Comparison of ENCODE assay signal across 14 cellular contexts in the genomic region with DNA sequence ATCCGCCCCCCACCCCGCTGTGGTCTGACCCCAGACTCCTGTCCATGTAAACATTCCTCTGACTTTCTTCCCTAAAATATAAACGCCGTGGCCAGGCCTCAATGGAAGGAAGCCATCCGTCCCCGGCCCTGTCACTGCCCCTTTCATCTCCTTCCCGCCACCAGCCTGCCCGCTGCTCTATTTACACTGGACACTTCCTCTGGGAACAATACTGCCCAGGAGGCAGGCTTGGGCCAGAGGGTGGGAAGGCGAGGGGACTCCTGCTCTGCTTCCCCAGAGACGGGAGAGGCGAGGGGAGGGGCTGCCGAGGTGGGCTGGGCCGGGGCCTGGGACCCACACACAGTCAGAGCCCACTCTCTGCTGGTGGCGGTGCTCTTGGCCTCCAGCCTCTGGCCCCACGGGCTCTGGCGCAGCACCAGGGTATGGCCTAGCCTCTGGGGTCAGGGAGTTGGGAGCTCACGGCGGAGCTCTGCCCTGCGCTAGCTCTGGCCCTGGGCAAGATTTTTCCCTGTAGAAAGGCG.
A peak's percentile ranks its signal among the peaks of the same experiment; 100 is the strongest.
DNase-seq lines count a peak whose midpoint lies in the region; ATAC-seq and TF ChIP-seq lines count a peak whose summit lies in the region.
"Had no signal": no experiment of that assay in that cellular context is flagged by ENCODE, and none has a peak within 500 bp of the region (broad histone marks: within the 10 kb centered on the region; RNA-seq: fewer than 3 reads in every experiment).

No MANE protein-coding gene starts in this region.

- H3K27ac ChIP-seq in psoas muscle (peak overlapping the region; percentile 92), Peyer's patch (peak overlapping the region in 2 of 4 donors; percentile 57 to 81)

- no peak overlapping the region for H3K4me3 Mint-ChIP-seq in Caco-2 (ENCODE audit: unreplicated experiment)
- H3K4me3 Mint-ChIP-seq: stimulated activated memory B cell treated with anti-CD40 and anti-IgM and Interleukin-4, amounts not matched to agents 10 μg/mL and 1 μg/mL and 100 μg/mL, for 72 hours; T-helper 1 cell treated with Interleukin-12 subunit alpha and Interleukin-12 subunit beta and Interleukin-4 antibody, amounts not matched to agents 30 μg/mL and 1 μg/mL, for 36 hours had no signal

- H3K4me1 ChIP-seq in psoas muscle (peaks cover 66% of the 10 kb centered on the region), Peyer's patch (peaks cover 0 to 63% (median 0%) of the 10 kb centered on the region in 4 donors), Caco-2 (no peaks in the 10 kb centered on the region)

- H3K4me3 ChIP-seq in psoas muscle (no peak overlapping the region), Peyer's patch (no peak overlapping the region), Caco-2 (ENCODE audit: low read depth, low read length) (no peak overlapping the region)

- DNase-seq in COR-L47 (lab: John Stamatoyannopoulos, UW), result peak; percentile 41
- peak; percentile 60 for DNase-seq in NCI-H69 (lab: John Stamatoyannopoulos, UW)
- DNase-seq in iPS-NIHi11 (ENCODE audit: low spot score), result peak; percentile 56
- DNase-seq in psoas muscle, result no peak
- no peak for DNase-seq in Peyer's patch
- DNase-seq in Caco-2, result no peak
- DNase-seq: activated CD4-positive, alpha-beta T cell treated with anti-CD3 and anti-CD28 coated beads for 48 hours; activated T-cell treated with anti-CD3 and anti-CD28 coated beads, Interleukin-2, amount 50 U/mL, for 1 hour; NCI-H446 treated with DMSO at 0.1 percent for 48 hours had no signal

- CTCF ChIA-PET in Caco-2 (lab: Charles Lee), result no interaction called here

- POLR2A ChIA-PET in Caco-2 (lab: Charles Lee), result interaction anchor here (0.6 kb wide), 1 partner anchor 423 kb away, joined by 3 read pairs; no protein-coding TSS in a partner anchor

- BruUV-seq in Caco-2 (replicated peaks; lab: Mats Ljungman, UMichigan), result no TSS peak

- intact Hi-C loops in psoas muscle (cut with DNase I) (loop anchor here in 1 of 2 donors (10.0 kb wide), 1 partner anchor 134 kb away; no protein-coding TSS in a partner anchor), Caco-2 (cut with micrococcal nuclease; ENCODE audit: unreplicated experiment) (no loop called here)

- H3K36me3 ChIP-seq in psoas muscle (ENCODE audit: insufficient read depth in 1 of 2, low read depth in 1 of 2) (peaks cover 0 to 6% of the 10 kb centered on the region in 2 donors), Peyer's patch (peaks cover 0 to 30% (median 0%) of the 10 kb centered on the region in 3 donors), Caco-2 (ENCODE audit: control insufficient read depth, insufficient read depth, low read length) (no peaks in the 10 kb centered on the region)

- H3K27me3 Mint-ChIP-seq in Caco-2 (ENCODE audit: insufficient read depth, unreplicated experiment), result no peaks in the 10 kb centered on the region
- H3K27me3 Mint-ChIP-seq: stimulated activated memory B cell treated with anti-CD40 and anti-IgM and Interleukin-4, amounts not matched to agents 10 μg/mL and 1 μg/mL and 100 μg/mL, for 72 hours had no signal

- ATAC-seq in psoas muscle (no peak), HG02938 (IDR thresholded peaks at IDR 0.05; ENCODE audit: unreplicated experiment) (no peak)
- ATAC-seq: Panc1; sciatic nerve; stimulated activated memory B cell treated with anti-CD40 and anti-IgM and Interleukin-4, amounts not matched to agents 10 μg/mL and 1 μg/mL and 100 μg/mL, for 72 hours had no signal

- H3K36me3 Mint-ChIP-seq in Caco-2 (ENCODE audit: insufficient read depth, unreplicated experiment), result no peaks in the 10 kb centered on the region

- H3K9me3 Mint-ChIP-seq in Caco-2 (ENCODE audit: unreplicated experiment), result no peaks in the 10 kb centered on the region
- H3K9me3 Mint-ChIP-seq: stimulated activated memory B cell treated with anti-CD40 and anti-IgM and Interleukin-4, amounts not matched to agents 10 μg/mL and 1 μg/mL and 100 μg/mL, for 72 hours; T-helper 1 cell treated with Interleukin-12 subunit alpha and Interleukin-12 subunit beta and Interleukin-4 antibody, amounts not matched to agents 30 μg/mL and 1 μg/mL, for 36 hours had no signal

- TF ChIP-seq POLR2A in Peyer's patch (IDR thresholded peaks at IDR 0.05), result no peak

- H3K27me3 ChIP-seq in psoas muscle (ENCODE audit: insufficient read depth in 3 of 3, low read length in 2 of 3), result no peaks in the 10 kb centered on the region
- H3K27me3 ChIP-seq in Peyer's patch, result no peaks in the 10 kb centered on the region
- no peaks in the 10 kb centered on the region for H3K27me3 ChIP-seq in Caco-2 (replicated peaks; ENCODE audit: control insufficient read depth, insufficient read depth, low read length)

- WGBS in psoas muscle, 3 donors, result 54 to 59% (median 58%) methylated on average over 20 of the region's 20 CpGs

- no peak overlapping the region for H3K27ac Mint-ChIP-seq in Caco-2 (ENCODE audit: unreplicated experiment)
- H3K27ac Mint-ChIP-seq: stimulated activated memory B cell treated with anti-CD40 and anti-IgM and Interleukin-4, amounts not matched to agents 10 μg/mL and 1 μg/mL and 100 μg/mL, for 72 hours; T-helper 1 cell treated with Interleukin-12 subunit alpha and Interleukin-12 subunit beta and Interleukin-4 antibody, amounts not matched to agents 30 μg/mL and 1 μg/mL, for 36 hours had no signal

- H3K9me3 ChIP-seq in psoas muscle (no peaks in the 10 kb centered on the region), Peyer's patch (no peaks in the 10 kb centered on the region), Caco-2 (no peaks in the 10 kb centered on the region)

- TF ChIP-seq CTCF in psoas muscle (IDR thresholded peaks at IDR 0.05) (no peak), Peyer's patch (IDR thresholded peaks at IDR 0.05) (no peak), Caco-2 (IDR thresholded peaks at IDR 0.05; ENCODE audit: insufficient read depth in 1 of 2, low read depth in 1 of 2, low read length in 1 of 2, severe bottlenecking in 1 of 2, unreplicated experiment in 1 of 2) (no peak)

- no peaks in the 10 kb centered on the region for H3K4me1 Mint-ChIP-seq in Caco-2 (ENCODE audit: low read depth, unreplicated experiment)

Comparison
In these comparisons a context has a peak if more than half of its experiments do, and no peak if none do; other contexts are left out.
1. DNase-seq: peak in COR-L47 (single experiment), NCI-H69 (single experiment) and iPS-NIHi11 (single experiment); none in psoas muscle (0 of 2), Peyer's patch (0 of 3) and Caco-2 (0 of 2).